ENCODE assay signal across 8 cellular contexts in genomic region chr9:99818439-99818992, GRCh38. TPM values are rescaled to one million over a fixed set of nuclear protein-coding genes. Genes with fewer than 3 reads are reported as not detected.
DNase-seq lines count a peak whose midpoint lies in the region; ATAC-seq, FAIRE-seq and TF ChIP-seq lines count a peak whose summit lies in the region.

No MANE protein-coding gene starts in this region.

- no peaks in the 10 kb centered on the region for H3K79me2 ChIP-seq in keratinocyte (ENCODE audit: control insufficient read depth, insufficient read depth, low read length)

- 25 to 36% methylated on average over 7 of the region's 7 CpGs for WGBS in testis, 2 donors

- ATAC-seq in activated CD8-positive, alpha-beta memory T cell treated with anti-CD3 and anti-CD28 coated beads, Interleukin-2, amount 10 ng/mL, durations not matched to agents 7 days and 5 days, result no peak
- ATAC-seq in activated CD8-positive, alpha-beta T cell treated with anti-CD3 and anti-CD28 coated beads, Interleukin-2, amount 10 ng/mL, durations not matched to agents 7 days and 5 days, result no peak
- ATAC-seq in HG03432 (IDR thresholded peaks at IDR 0.05; ENCODE audit: unreplicated experiment), result no peak

- peaks cover 4% of the 10 kb centered on the region for H3K36me3 Mint-ChIP-seq in activated CD8-positive, alpha-beta memory T cell treated with anti-CD3 and anti-CD28 coated beads, Interleukin-2, amount 10 ng/mL, durations not matched to agents 7 days and 5 days
- no peaks in the 10 kb centered on the region for H3K36me3 Mint-ChIP-seq in activated CD8-positive, alpha-beta T cell treated with anti-CD3 and anti-CD28 coated beads, Interleukin-2, amount 10 ng/mL, durations not matched to agents 7 days and 5 days (ENCODE audit: low read depth)

- peaks cover 31% of the 10 kb centered on the region for H3K27me3 Mint-ChIP-seq in activated CD8-positive, alpha-beta memory T cell treated with anti-CD3 and anti-CD28 coated beads, Interleukin-2, amount 10 ng/mL, durations not matched to agents 7 days and 5 days
- peaks cover 6% of the 10 kb centered on the region for H3K27me3 Mint-ChIP-seq in activated CD8-positive, alpha-beta T cell treated with anti-CD3 and anti-CD28 coated beads, Interleukin-2, amount 10 ng/mL, durations not matched to agents 7 days and 5 days (ENCODE audit: low read depth)

- H3K4me3 ChIP-seq in keratinocyte (ENCODE audit: control insufficient read depth in 2 of 3, extremely low read depth in 1 of 3, insufficient read depth in 2 of 3, low read depth in 1 of 3, low read length in 3 of 3), result peak overlapping the region; percentile 66 to 86 (median 80)
- H3K4me3 ChIP-seq in testis, result peak overlapping the region; percentile 83 to 97

- peaks cover 11% of the 10 kb centered on the region for H3K27me3 ChIP-seq in keratinocyte (ENCODE audit: control insufficient read depth, extremely low read depth, insufficient read depth, low read length)
- H3K27me3 ChIP-seq in testis, result no peaks in the 10 kb centered on the region

- H3K4me3 Mint-ChIP-seq in activated CD8-positive, alpha-beta memory T cell treated with anti-CD3 and anti-CD28 coated beads, Interleukin-2, amount 10 ng/mL, durations not matched to agents 7 days and 5 days, result peak overlapping the region; percentile 94
- peak overlapping the region; percentile 85 for H3K4me3 Mint-ChIP-seq in activated CD8-positive, alpha-beta T cell treated with anti-CD3 and anti-CD28 coated beads, Interleukin-2, amount 10 ng/mL, durations not matched to agents 7 days and 5 days

- DNase-seq in activated CD8-positive, alpha-beta memory T cell treated with anti-CD3 and anti-CD28 coated beads, Interleukin-2, amount 10 ng/mL, durations not matched to agents 7 days and 5 days, result no peak
- DNase-seq in activated CD8-positive, alpha-beta memory T cell treated with anti-CD3 and anti-CD28 coated beads for 24 hours, result no peak
- DNase-seq in activated CD8-positive, alpha-beta T cell treated with anti-CD3 and anti-CD28 coated beads, Interleukin-2, amount 10 ng/mL, durations not matched to agents 7 days and 5 days, result no peak
- DNase-seq in keratinocyte (ENCODE audit: low read depth, low spot score), result no peak
- peak; percentile 18 for DNase-seq in testis
- no peak for DNase-seq in NCI-H774 (lab: John Stamatoyannopoulos, UW)
- no peak for DNase-seq in SKM-1 (lab: John Stamatoyannopoulos, UW; ENCODE audit: unreplicated experiment)

- no peaks in the 10 kb centered on the region for H3K36me3 ChIP-seq in keratinocyte (ENCODE audit: control insufficient read depth in 2 of 2, extremely low read depth in 1 of 2, insufficient read depth in 2 of 2, low read length in 2 of 2)
- H3K36me3 ChIP-seq in testis (ENCODE audit: low read depth, missing control alignments), result no peaks in the 10 kb centered on the region

- H3K9ac ChIP-seq in keratinocyte (ENCODE audit: control insufficient read depth, extremely low read depth, insufficient read depth, low read length), result no peak overlapping the region

- no peaks in the 10 kb centered on the region for H3K9me3 ChIP-seq in keratinocyte (ENCODE audit: control insufficient read depth, low read depth, low read length)
- no peaks in the 10 kb centered on the region for H3K9me3 ChIP-seq in testis

- H3K27ac Mint-ChIP-seq in activated CD8-positive, alpha-beta memory T cell treated with anti-CD3 and anti-CD28 coated beads, Interleukin-2, amount 10 ng/mL, durations not matched to agents 7 days and 5 days, result peak overlapping the region; percentile 88
- peak overlapping the region; percentile 92 for H3K27ac Mint-ChIP-seq in activated CD8-positive, alpha-beta T cell treated with anti-CD3 and anti-CD28 coated beads, Interleukin-2, amount 10 ng/mL, durations not matched to agents 7 days and 5 days

- FAIRE-seq in keratinocyte (lab: Jason Lieb, UNC), result no peak

- POLR2A ChIA-PET in activated CD8-positive, alpha-beta T cell treated with anti-CD3 and anti-CD28 coated beads, Interleukin-2, amount 10 ng/mL, durations not matched to agents 7 days and 5 days (lab: Charles Lee), result interaction anchor here (0.8 to 2.0 kb wide), 3 partner anchors 8 to 89 kb away, joined by 3 to 11 read pairs (median 3); no protein-coding TSS in a partner anchor

- no peak for TF ChIP-seq CTCF in keratinocyte (optimal IDR thresholded peaks at IDR 0.05 in 1 of 3, IDR thresholded peaks at IDR 0.05 in 1 of 3, conservative IDR thresholded peaks at IDR 0.05 in 1 of 3; ENCODE audit: extremely low read depth in 1 of 3, insufficient read depth in 2 of 3, low read length in 3 of 3)
- no peak for TF ChIP-seq CTCF in testis (IDR thresholded peaks at IDR 0.05)

- peak overlapping the region; percentile 59 for H3K4me2 ChIP-seq in keratinocyte (ENCODE audit: control insufficient read depth, extremely low read depth, insufficient read depth, low read depth, low read length)

- H3K4me1 Mint-ChIP-seq in activated CD8-positive, alpha-beta memory T cell treated with anti-CD3 and anti-CD28 coated beads, Interleukin-2, amount 10 ng/mL, durations not matched to agents 7 days and 5 days, result peaks cover 29% of the 10 kb centered on the region
- H3K4me1 Mint-ChIP-seq in activated CD8-positive, alpha-beta T cell treated with anti-CD3 and anti-CD28 coated beads, Interleukin-2, amount 10 ng/mL, durations not matched to agents 7 days and 5 days (ENCODE audit: low read depth), result peaks cover 38% of the 10 kb centered on the region

- no peak overlapping the region for H2AFZ ChIP-seq in keratinocyte (ENCODE audit: control insufficient read depth, low read length)

- no peaks in the 10 kb centered on the region for H3K9me1 ChIP-seq in keratinocyte (ENCODE audit: control insufficient read depth, extremely low read depth, insufficient read depth, low read length)

- CTCF ChIA-PET in activated CD8-positive, alpha-beta memory T cell treated with anti-CD3 and anti-CD28 coated beads, Interleukin-2, amount 10 ng/mL, durations not matched to agents 7 days and 5 days (lab: Charles Lee), result interaction anchor here (0.7 to 1.2 kb wide), 3 partner anchors 8 to 205 kb away, joined by 3 to 7 read pairs (median 3); no protein-coding TSS in a partner anchor
- CTCF ChIA-PET in activated CD8-positive, alpha-beta T cell treated with anti-CD3 and anti-CD28 coated beads, Interleukin-2, amount 10 ng/mL, durations not matched to agents 7 days and 5 days (lab: Charles Lee), result interaction anchor here (1.0 to 1.6 kb wide), 6 partner anchors 8 to 634 kb away, joined by 3 to 8 read pairs (median 3); no protein-coding TSS in a partner anchor

- intact Hi-C loops in testis (cut with DNase I; ENCODE audit: low total_unique reads), result no loop called here

- no peaks in the 10 kb centered on the region for H3K9me3 Mint-ChIP-seq in activated CD8-positive, alpha-beta memory T cell treated with anti-CD3 and anti-CD28 coated beads, Interleukin-2, amount 10 ng/mL, durations not matched to agents 7 days and 5 days (ENCODE audit: low read depth)
- no peaks in the 10 kb centered on the region for H3K9me3 Mint-ChIP-seq in activated CD8-positive, alpha-beta T cell treated with anti-CD3 and anti-CD28 coated beads, Interleukin-2, amount 10 ng/mL, durations not matched to agents 7 days and 5 days (ENCODE audit: insufficient read depth)

- no peak for TF ChIP-seq POLR2A in testis (IDR thresholded peaks at IDR 0.05)

- dilution Hi-C loops in keratinocyte (cut with MboI; ENCODE audit: extremely low pct_ligation_motif_present, low sequenced_read_pairs), result no loop called here

- H3K4me1 ChIP-seq in keratinocyte (ENCODE audit: control insufficient read depth, extremely low read depth, insufficient read depth, low read length) (peaks cover 21% of the 10 kb centered on the region), testis (peaks cover 19% of the 10 kb centered on the region)

- H4K20me1 ChIP-seq in keratinocyte (ENCODE audit: control insufficient read depth, extremely low read depth, insufficient read depth, low read length), result no peaks in the 10 kb centered on the region

- peak overlapping the region; percentile 82 for H3K27ac ChIP-seq in keratinocyte (ENCODE audit: control insufficient read depth, insufficient read depth, low read length)
- H3K27ac ChIP-seq in testis, result peak overlapping the region; percentile 99 to 100

RNA-seq across cellular contexts. Expression of gene NR4A3, which starts 3.2 kb away (rescaled TPM):
- 10 to 100 TPM in 1 of 2 experiments, 1 to 10 TPM in 1; 3.6 to 20.4 TPM for total RNA-seq in activated CD8-positive, alpha-beta memory T cell treated with anti-CD3 and anti-CD28 coated beads, Interleukin-2, amount 10 ng/mL, durations not matched to agents 7 days and 5 days
- total RNA-seq in activated CD8-positive, alpha-beta T cell treated with anti-CD3 and anti-CD28 coated beads, Interleukin-2, amount 10 ng/mL, durations not matched to agents 7 days and 5 days, result under 1 TPM; 0.26 to 0.29 TPM
- 0.13 to 0.16 TPM in 2 of 3 replicates, not detected in the other for polyA plus RNA-seq in keratinocyte
- 0.32 TPM for polyA plus RNA-seq in keratinocyte (2011; ENCODE audit: low read depth)
- polyA plus RNA-seq in keratinocyte (2011; cell fraction: cytosol; rRNA removed), result 0.02 and 0.09 TPM in 2 replicates
- 2.1 and 4.3 TPM in 2 replicates for polyA plus RNA-seq in keratinocyte (2011; cell fraction: nucleus; rRNA removed)
- 0.41 TPM in 1 of 2 replicates, not detected in the other for polyA plus RNA-seq in keratinocyte (2012; ENCODE audit: low replicate concordance)
- polyA minus RNA-seq in keratinocyte, result 1.1 to 1.2 TPM in 2 of 3 replicates, not detected in the other
- not detected for polyA minus RNA-seq in keratinocyte (2011; cell fraction: cytosol; rRNA and poly(A)+ RNA removed)
- 13.0 and 21.7 TPM in 2 replicates for polyA minus RNA-seq in keratinocyte (2011; cell fraction: nucleus; rRNA and poly(A)+ RNA removed)
- 1 to 10 TPM; 2.5 to 3.0 TPM for total RNA-seq in testis
- polyA plus RNA-seq in testis (ENCODE audit: insufficient read depth, low read depth, low replicate concordance), result 1.7 TPM
